8 cellular contexts compared by ENCODE assay signal in the genomic region with DNA sequence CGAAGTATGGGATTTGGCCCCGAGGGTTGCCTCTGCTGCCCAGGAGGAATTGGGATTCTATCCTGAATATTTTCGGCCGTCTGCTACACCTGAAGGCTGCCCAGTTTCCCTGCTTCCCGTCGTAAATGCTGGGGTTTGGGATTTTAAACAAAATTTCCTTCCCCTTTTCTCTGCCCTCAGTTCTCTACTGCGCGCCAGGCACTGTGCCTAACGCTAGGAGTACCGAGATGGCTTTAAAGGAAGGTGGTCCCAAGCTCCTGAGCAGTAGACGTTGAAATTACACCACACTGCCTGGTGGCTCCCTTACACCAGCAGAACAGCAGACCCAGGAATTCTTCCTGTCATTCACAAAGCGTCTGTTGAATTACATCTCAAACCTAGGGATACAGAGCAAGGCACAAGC. TPM values are rescaled to one million over a fixed set of nuclear protein-coding genes. Genes with fewer than 3 reads are reported as not detected.
DNase-seq lines count a peak whose midpoint lies in the region; TF ChIP-seq lines count a peak whose summit lies in the region.

No MANE protein-coding gene starts in this region.

- peak overlapping the region; percentile 81 for H2AFZ ChIP-seq in Loucy (ENCODE audit: low read length)

- H3K36me3 ChIP-seq in ES-I3 (ENCODE audit: insufficient read depth, low read length) (peaks cover 3% of the 10 kb centered on the region; the same call in 1 of the 2 replicates), Loucy (ENCODE audit: insufficient read depth, low read length) (peaks cover 4% of the 10 kb centered on the region; the same call in 1 of the 2 replicates), ascending aorta (peaks cover 3 to 5% of the 10 kb centered on the region in 2 donors), stomach (peaks cover 3 to 15% (median 13%) of the 10 kb centered on the region in 4 donors)

- peaks cover 41% of the 10 kb centered on the region for H3K79me2 ChIP-seq in Loucy (ENCODE audit: insufficient read depth, low read length)

- no peak for TF ChIP-seq POLR2A in stomach (IDR thresholded peaks at IDR 0.05)

- no peak for DNase-seq in ascending aorta (ENCODE audit: low spot score in 2 of 2)
- DNase-seq in islet precursor cell: peak; percentile 63
- no peak for DNase-seq in stomach
- no peak for DNase-seq in activated effector memory CD4-positive, alpha-beta T cell treated with Interleukin-2 at 50 U/mL for 16 hours
- no peak for DNase-seq in NCI-H226
- DNase-seq in HPDE6-E6E7 (ENCODE audit: extremely low spot score): no peak

- TF ChIP-seq EP300 in stomach (IDR thresholded peaks at IDR 0.05): no peak

- H3K27ac ChIP-seq in ascending aorta: peak overlapping the region; percentile 56 to 57
- H3K27ac ChIP-seq in stomach: peak overlapping the region; percentile 11 to 86 (median 44)

- no peaks in the 10 kb centered on the region for H3K9me2 ChIP-seq in Loucy (replicated peaks; ENCODE audit: low read depth, low read length)

- H3K4me1 ChIP-seq in ES-I3 (ENCODE audit: insufficient read depth, low read length) (peaks cover 5% of the 10 kb centered on the region; the same call in 1 of the 2 replicates), Loucy (ENCODE audit: insufficient read depth, low read length, poor library complexity, severe bottlenecking) (peaks cover 35% of the 10 kb centered on the region), ascending aorta (peaks cover 0 to 22% of the 10 kb centered on the region in 2 donors), stomach (peaks cover 27 to 39% (median 35%) of the 10 kb centered on the region in 4 donors)

- peaks cover 38% of the 10 kb centered on the region for H4K20me1 ChIP-seq in Loucy (ENCODE audit: insufficient read depth, low read length, poor library complexity, severe bottlenecking)

- H3K27me3 ChIP-seq in Loucy (ENCODE audit: insufficient read depth, low read length, poor library complexity, severe bottlenecking) (no peaks in the 10 kb centered on the region), ascending aorta (no peaks in the 10 kb centered on the region), stomach (no peaks in the 10 kb centered on the region)

- H3F3A ChIP-seq in Loucy (ENCODE audit: low read depth): no peaks in the 10 kb centered on the region

- WGBS in stomach, 5 donors: 1 to 6% (median 4%) methylated on average over 12 of the region's 12 CpGs

- H3K9ac ChIP-seq in ES-I3 (ENCODE audit: low read depth, low read length) (peak overlapping the region; percentile 56), Loucy (ENCODE audit: low read depth, low read length, poor library complexity, severe bottlenecking) (no peak overlapping the region)

- H3K9me3 ChIP-seq in ES-I3 (ENCODE audit: control insufficient read depth, insufficient read depth, low read length): no peaks in the 10 kb centered on the region
- no peaks in the 10 kb centered on the region for H3K9me3 ChIP-seq in Loucy (ENCODE audit: insufficient read depth, low read depth, low read length)
- no peaks in the 10 kb centered on the region for H3K9me3 ChIP-seq in ascending aorta
- H3K9me3 ChIP-seq in stomach: no peaks in the 10 kb centered on the region

- TF ChIP-seq CTCF in Loucy (conservative IDR thresholded peaks at IDR 0.05; ENCODE audit: low read length) (no peak), ascending aorta (IDR thresholded peaks at IDR 0.05) (no peak), stomach (IDR thresholded peaks at IDR 0.05) (no peak)

- intact Hi-C loops in ascending aorta (cut with DNase I) (loop anchor here (1.0 to 5.0 kb wide), 4 partner anchors 76 to 801 kb away; a partner anchor contains a TSS), stomach (cut with DNase I; ENCODE audit: low total_unique reads) (no loop called here)

- peak overlapping the region; percentile 60 for H3K4me2 ChIP-seq in Loucy (ENCODE audit: low read depth, low read length, poor library complexity, severe bottlenecking)

- H3K4me3 ChIP-seq in Loucy (ENCODE audit: low read length, poor library complexity, severe bottlenecking) (peak overlapping the region; percentile 91), ascending aorta (peak overlapping the region; percentile 71 to 92), stomach (peak overlapping the region; percentile 83 to 92 (median 88))

RNA-seq across cellular contexts. Expression of a gene that starts 0.6 kb away (rescaled TPM):
- 7.3 TPM for total RNA-seq in ascending aorta
- 100 to 1,000 TPM in 3 of 5 donors, 10 to 100 TPM in 2; 24.6 to 207 (median 104) TPM for total RNA-seq in stomach
- 10 to 100 TPM in 1 of 3 donors, 1 to 10 TPM in 2; 8.3 to 11.5 (median 9.3) TPM for polyA plus RNA-seq in stomach

RNA-seq across cellular contexts. Expression of a gene that starts 13.0 kb away (rescaled TPM):
- not detected for total RNA-seq in ascending aorta
- total RNA-seq in stomach: not detected
- polyA plus RNA-seq in stomach: under 1 TPM in 1 of 3 donors, not detected in 2; 0.10 TPM
